Comparison of ENCODE assay signal across 12 cellular contexts in genomic region chr21:30463713-30464112, GRCh38. TPM values are rescaled to one million over a fixed set of nuclear protein-coding genes. Genes with fewer than 3 reads are reported as not detected.
DNase-seq lines count a peak whose midpoint lies in the region; ATAC-seq, FAIRE-seq and TF ChIP-seq lines count a peak whose summit lies in the region.
"Had no signal": no experiment of that assay in that cellular context is flagged by ENCODE, and none has a peak within 500 bp of the region (broad histone marks: within the 10 kb centered on the region; RNA-seq: fewer than 3 reads in every experiment).

No MANE protein-coding gene starts in this region.

- TF ChIP-seq CTCF in 22Rv1 (IDR thresholded peaks at IDR 0.05), result peak; percentile 72
- TF ChIP-seq CTCF in PC-3 (conservative IDR thresholded peaks at IDR 0.05; ENCODE audit: low read depth, low read length), result peak; percentile 79
- peak; percentile 48 for TF ChIP-seq CTCF in epithelial cell of proximal tubule (conservative IDR thresholded peaks at IDR 0.05; ENCODE audit: low read depth, low read length)
- TF ChIP-seq CTCF in CD8-positive, alpha-beta T cell (IDR thresholded peaks at IDR 0.05), result no peak

- H3K9ac ChIP-seq in PC-3 (ENCODE audit: low read length), result no peak overlapping the region
- H3K9ac ChIP-seq: BLaER1 treated with 17β-estradiol and CSF1 and Interleukin-3, amounts not matched to agents 10 nM and 100 nM had no signal

- no peaks in the 10 kb centered on the region for H3K9me3 ChIP-seq in PC-3 (ENCODE audit: low read length)
- H3K9me3 ChIP-seq in CD8-positive, alpha-beta T cell (ENCODE audit: low read length), result no peaks in the 10 kb centered on the region
- H3K9me3 ChIP-seq: BLaER1 treated with 17β-estradiol and CSF1 and Interleukin-3, amounts not matched to agents 10 nM and 100 nM had no signal

- no peak overlapping the region for H3K4me3 ChIP-seq in PC-3 (ENCODE audit: low read length)
- no peak overlapping the region for H3K4me3 ChIP-seq in epithelial cell of proximal tubule (ENCODE audit: low read depth, low read length)
- no peak overlapping the region for H3K4me3 ChIP-seq in CD8-positive, alpha-beta T cell (ENCODE audit: low read depth, low read length)
- H3K4me3 ChIP-seq: BLaER1 treated with 17β-estradiol and CSF1 and Interleukin-3, amounts not matched to agents 10 nM and 100 nM had no signal

- CTCF ChIA-PET in PC-3 (lab: Charles Lee), result no interaction called here
- CTCF ChIA-PET in CD8-positive, alpha-beta T cell (lab: Charles Lee), result no interaction called here

- peaks cover 3% of the 10 kb centered on the region for H3K27me3 Mint-ChIP-seq in T-helper 2 cell treated with Interferon-gamma antibody and Interleukin-4, amounts not matched to agents 5 μg/mL and 100 μg/mL, for 36 hours (ENCODE audit: low read depth)
- H3K27me3 Mint-ChIP-seq in activated T-helper 1 cell treated with anti-CD3 and anti-CD28 coated beads, Interleukin-12 subunit alpha, Interleukin-12 subunit beta, Interleukin-2, Interleukin-4 antibody, amounts not matched to agents 30 ng/mL and 10 ng/mL and 1 ng/mL, durations not matched to agents 14 hours and 24 hours and 36 hours (ENCODE audit: insufficient read depth), result peaks cover 2% of the 10 kb centered on the region
- H3K27me3 Mint-ChIP-seq in CD8-positive, alpha-beta T cell (ENCODE audit: low read depth), result peaks cover 2% of the 10 kb centered on the region

- no peaks in the 10 kb centered on the region for H3K4me1 Mint-ChIP-seq in T-helper 2 cell treated with Interferon-gamma antibody and Interleukin-4, amounts not matched to agents 5 μg/mL and 100 μg/mL, for 36 hours (ENCODE audit: low read depth)
- no peaks in the 10 kb centered on the region for H3K4me1 Mint-ChIP-seq in activated T-helper 1 cell treated with anti-CD3 and anti-CD28 coated beads, Interleukin-12 subunit alpha, Interleukin-12 subunit beta, Interleukin-2, Interleukin-4 antibody, amounts not matched to agents 30 ng/mL and 10 ng/mL and 1 ng/mL, durations not matched to agents 14 hours and 24 hours and 36 hours (ENCODE audit: low read depth)
- H3K4me1 Mint-ChIP-seq in CD8-positive, alpha-beta T cell (ENCODE audit: low read depth), result no peaks in the 10 kb centered on the region
- H3K4me1 Mint-ChIP-seq: activated naive CD8-positive, alpha-beta T cell treated with anti-CD3 and anti-CD28 coated beads, Interleukin-2, amount 50 U/mL, for 24 hours had no signal

- H3K4me2 ChIP-seq in PC-3 (ENCODE audit: low read length), result no peak overlapping the region
- H3K4me2 ChIP-seq: BLaER1 treated with 17β-estradiol and CSF1 and Interleukin-3, amounts not matched to agents 10 nM and 100 nM had no signal

- H3K36me3 ChIP-seq in PC-3 (ENCODE audit: low read depth, low read length), result no peaks in the 10 kb centered on the region
- H3K36me3 ChIP-seq in CD8-positive, alpha-beta T cell (ENCODE audit: insufficient read depth, low read length), result no peaks in the 10 kb centered on the region
- H3K36me3 ChIP-seq: BLaER1 treated with 17β-estradiol and CSF1 and Interleukin-3, amounts not matched to agents 10 nM and 100 nM had no signal

- H3K79me2 ChIP-seq in PC-3 (ENCODE audit: low read length), result no peaks in the 10 kb centered on the region

- intact Hi-C loops in PC-3 (cut with micrococcal nuclease), result no loop called here
- intact Hi-C loops in activated T-helper 1 cell treated with anti-CD3 and anti-CD28 coated beads, Interleukin-12 subunit alpha, Interleukin-12 subunit beta, Interleukin-2, Interleukin-4 antibody, amounts not matched to agents 30 ng/mL and 10 ng/mL and 1 ng/mL, durations not matched to agents 14 hours and 24 hours and 36 hours (cut with micrococcal nuclease), result no loop called here
- intact Hi-C loops in CD8-positive, alpha-beta T cell (cut with DNase I, micrococcal nuclease), result no loop called here

- no peak overlapping the region for H3K27ac Mint-ChIP-seq in T-helper 2 cell treated with Interferon-gamma antibody and Interleukin-4, amounts not matched to agents 5 μg/mL and 100 μg/mL, for 36 hours
- no peak overlapping the region for H3K27ac Mint-ChIP-seq in activated T-helper 1 cell treated with anti-CD3 and anti-CD28 coated beads, Interleukin-12 subunit alpha, Interleukin-12 subunit beta, Interleukin-2, Interleukin-4 antibody, amounts not matched to agents 30 ng/mL and 10 ng/mL and 1 ng/mL, durations not matched to agents 14 hours and 24 hours and 36 hours
- no peak overlapping the region for H3K27ac Mint-ChIP-seq in CD8-positive, alpha-beta T cell
- H3K27ac Mint-ChIP-seq: activated naive CD8-positive, alpha-beta T cell treated with anti-CD3 and anti-CD28 coated beads, Interleukin-2, amount 50 U/mL, for 24 hours had no signal

- FAIRE-seq in H54 (lab: Jason Lieb, UNC), result peak; percentile 77

- POLR2A ChIA-PET in PC-3 (lab: Charles Lee; ENCODE audit: unreplicated experiment), result no interaction called here
- POLR2A ChIA-PET in CD8-positive, alpha-beta T cell (lab: Charles Lee), result no interaction called here

- no peaks in the 10 kb centered on the region for H4K20me1 ChIP-seq in PC-3 (ENCODE audit: low read length)
- H4K20me1 ChIP-seq: BLaER1 treated with 17β-estradiol and CSF1 and Interleukin-3, amounts not matched to agents 10 nM and 100 nM had no signal

- H3K4me3 Mint-ChIP-seq in T-helper 2 cell treated with Interferon-gamma antibody and Interleukin-4, amounts not matched to agents 5 μg/mL and 100 μg/mL, for 36 hours, result no peak overlapping the region
- H3K4me3 Mint-ChIP-seq in activated T-helper 1 cell treated with anti-CD3 and anti-CD28 coated beads, Interleukin-12 subunit alpha, Interleukin-12 subunit beta, Interleukin-2, Interleukin-4 antibody, amounts not matched to agents 30 ng/mL and 10 ng/mL and 1 ng/mL, durations not matched to agents 14 hours and 24 hours and 36 hours, result no peak overlapping the region
- no peak overlapping the region for H3K4me3 Mint-ChIP-seq in CD8-positive, alpha-beta T cell
- H3K4me3 Mint-ChIP-seq: activated naive CD8-positive, alpha-beta T cell treated with anti-CD3 and anti-CD28 coated beads, Interleukin-2, amount 50 U/mL, for 24 hours had no signal

- TF ChIP-seq POLR2A in H54 (IDR thresholded peaks at IDR 0.05; ENCODE audit: low read depth, low read length), result no peak

- H3K27ac ChIP-seq in 22Rv1, result no peak overlapping the region
- no peak overlapping the region for H3K27ac ChIP-seq in PC-3 (ENCODE audit: low read length)
- H3K27ac ChIP-seq in CD8-positive, alpha-beta T cell (ENCODE audit: low read depth, low read length), result no peak overlapping the region
- H3K27ac ChIP-seq: BLaER1 treated with 17β-estradiol and CSF1 and Interleukin-3, amounts not matched to agents 10 nM and 100 nM had no signal

- peak; percentile 35; the same call in 1 of the 2 replicates for ATAC-seq in PC-3
- ATAC-seq in CD8-positive, alpha-beta T cell, result no peak
- ATAC-seq: activated naive CD8-positive, alpha-beta T cell treated with anti-CD3 and anti-CD28 coated beads, Interleukin-2, amount 50 U/mL, for 24 hours had no signal

- DNase-seq in H54 (ENCODE audit: insufficient read length, low spot score), result no peak
- peak; percentile 53 for DNase-seq in PC-3
- no peak for DNase-seq in epithelial cell of proximal tubule (ENCODE audit: low read depth)
- no peak for DNase-seq in T-helper 9 cell
- DNase-seq in T-helper 2 cell treated with Interferon-gamma antibody and Interleukin-4, amounts not matched to agents 5 μg/mL and 100 μg/mL, for 36 hours (ENCODE audit: low spot score), result no peak
- no peak for DNase-seq in activated T-helper 1 cell treated with anti-CD3 and anti-CD28 coated beads, Interleukin-12 subunit alpha, Interleukin-12 subunit beta, Interleukin-2, Interleukin-4 antibody, amounts not matched to agents 30 ng/mL and 10 ng/mL and 1 ng/mL, durations not matched to agents 14 hours and 24 hours and 36 hours (ENCODE audit: low spot score)
- no peak for DNase-seq in CD8-positive, alpha-beta T cell
- DNase-seq: activated naive CD8-positive, alpha-beta T cell treated with anti-CD3 and anti-CD28 coated beads, Interleukin-2, amount 50 U/mL, for 24 hours; stimulated activated CD4-positive, alpha-beta T cell treated with anti-CD3 and anti-CD28 coated beads, Interleukin-2, amount 100 ng/mL, for 24 hours had no signal

- no peaks in the 10 kb centered on the region for H3K4me1 ChIP-seq in PC-3 (ENCODE audit: insufficient read depth, low read length)
- H3K4me1 ChIP-seq in CD8-positive, alpha-beta T cell (ENCODE audit: insufficient read depth, low read length), result no peaks in the 10 kb centered on the region
- H3K4me1 ChIP-seq: BLaER1 treated with 17β-estradiol and CSF1 and Interleukin-3, amounts not matched to agents 10 nM and 100 nM had no signal

- no TSS peak for BruUV-seq in PC-3 (replicated peaks; lab: Mats Ljungman, UMichigan)

- no peaks in the 10 kb centered on the region for H3F3A ChIP-seq in PC-3 (ENCODE audit: low read length, unreplicated experiment)

- no peaks in the 10 kb centered on the region for H3K9me3 Mint-ChIP-seq in T-helper 2 cell treated with Interferon-gamma antibody and Interleukin-4, amounts not matched to agents 5 μg/mL and 100 μg/mL, for 36 hours
- no peaks in the 10 kb centered on the region for H3K9me3 Mint-ChIP-seq in activated T-helper 1 cell treated with anti-CD3 and anti-CD28 coated beads, Interleukin-12 subunit alpha, Interleukin-12 subunit beta, Interleukin-2, Interleukin-4 antibody, amounts not matched to agents 30 ng/mL and 10 ng/mL and 1 ng/mL, durations not matched to agents 14 hours and 24 hours and 36 hours
- no peaks in the 10 kb centered on the region for H3K9me3 Mint-ChIP-seq in CD8-positive, alpha-beta T cell

- no peak overlapping the region for H2AFZ ChIP-seq in PC-3 (ENCODE audit: low read length)

- H3K9me2 ChIP-seq in PC-3 (replicated peaks; ENCODE audit: low read length), result no peaks in the 10 kb centered on the region

- no peaks in the 10 kb centered on the region for H3K36me3 Mint-ChIP-seq in T-helper 2 cell treated with Interferon-gamma antibody and Interleukin-4, amounts not matched to agents 5 μg/mL and 100 μg/mL, for 36 hours (ENCODE audit: low read depth)
- H3K36me3 Mint-ChIP-seq in activated T-helper 1 cell treated with anti-CD3 and anti-CD28 coated beads, Interleukin-12 subunit alpha, Interleukin-12 subunit beta, Interleukin-2, Interleukin-4 antibody, amounts not matched to agents 30 ng/mL and 10 ng/mL and 1 ng/mL, durations not matched to agents 14 hours and 24 hours and 36 hours (ENCODE audit: low read depth), result no peaks in the 10 kb centered on the region
- no peaks in the 10 kb centered on the region for H3K36me3 Mint-ChIP-seq in CD8-positive, alpha-beta T cell

- no peaks in the 10 kb centered on the region for H3K27me3 ChIP-seq in PC-3 (ENCODE audit: low read length)
- no peaks in the 10 kb centered on the region for H3K27me3 ChIP-seq in CD8-positive, alpha-beta T cell (ENCODE audit: insufficient read depth, low read length)
- H3K27me3 ChIP-seq: BLaER1 treated with 17β-estradiol and CSF1 and Interleukin-3, amounts not matched to agents 10 nM and 100 nM had no signal

RNA-seq across cellular contexts. Expression of gene KRTAP19-1, which starts 16.5 kb away (rescaled TPM):
- not detected in 2 replicates for total RNA-seq in PC-3 (2014; rRNA removed)
- total RNA-seq in epithelial cell of proximal tubule, result not detected in 2 replicates
- not detected in 2 replicates for total RNA-seq in activated T-helper 1 cell treated with anti-CD3 and anti-CD28 coated beads, Interleukin-12 subunit alpha, Interleukin-12 subunit beta, Interleukin-2, Interleukin-4 antibody, amounts not matched to agents 30 ng/mL and 10 ng/mL and 1 ng/mL, durations not matched to agents 14 hours and 24 hours and 36 hours
- total RNA-seq in CD8-positive, alpha-beta T cell, result not detected
- total RNA-seq: urinary bladder had no signal

RNA-seq across cellular contexts. Expression of gene KRTAP19-2, which starts 23.5 kb away (rescaled TPM):
- total RNA-seq in PC-3 (2014; rRNA removed) (not detected in 2 replicates), epithelial cell of proximal tubule (not detected in 2 replicates)
- not detected in 2 replicates for total RNA-seq in activated T-helper 1 cell treated with anti-CD3 and anti-CD28 coated beads, Interleukin-12 subunit alpha, Interleukin-12 subunit beta, Interleukin-2, Interleukin-4 antibody, amounts not matched to agents 30 ng/mL and 10 ng/mL and 1 ng/mL, durations not matched to agents 14 hours and 24 hours and 36 hours
- total RNA-seq in CD8-positive, alpha-beta T cell, result not detected
- total RNA-seq: urinary bladder had no signal

RNA-seq across cellular contexts. Expression of gene KRTAP15-1, which starts 23.6 kb away (rescaled TPM):
- not detected in 2 replicates for total RNA-seq in PC-3 (2014; rRNA removed)
- not detected in 2 replicates for total RNA-seq in epithelial cell of proximal tubule
- not detected in 2 replicates for total RNA-seq in activated T-helper 1 cell treated with anti-CD3 and anti-CD28 coated beads, Interleukin-12 subunit alpha, Interleukin-12 subunit beta, Interleukin-2, Interleukin-4 antibody, amounts not matched to agents 30 ng/mL and 10 ng/mL and 1 ng/mL, durations not matched to agents 14 hours and 24 hours and 36 hours
- not detected for total RNA-seq in CD8-positive, alpha-beta T cell
- total RNA-seq: urinary bladder had no signal

RNA-seq across cellular contexts. Expression of gene KRTAP19-3, which starts 28.1 kb away (rescaled TPM):
- total RNA-seq in PC-3 (2014; rRNA removed), result not detected in 2 replicates
- not detected in 2 replicates for total RNA-seq in epithelial cell of proximal tubule
- total RNA-seq in activated T-helper 1 cell treated with anti-CD3 and anti-CD28 coated beads, Interleukin-12 subunit alpha, Interleukin-12 subunit beta, Interleukin-2, Interleukin-4 antibody, amounts not matched to agents 30 ng/mL and 10 ng/mL and 1 ng/mL, durations not matched to agents 14 hours and 24 hours and 36 hours, result not detected in 2 replicates
- not detected for total RNA-seq in CD8-positive, alpha-beta T cell
- total RNA-seq: urinary bladder had no signal

RNA-seq across cellular contexts. Expression of gene KRTAP19-4, which starts 33.3 kb away (rescaled TPM):
- total RNA-seq in PC-3 (2014; rRNA removed), result not detected in 2 replicates
- not detected in 2 replicates for total RNA-seq in epithelial cell of proximal tubule
- total RNA-seq in activated T-helper 1 cell treated with anti-CD3 and anti-CD28 coated beads, Interleukin-12 subunit alpha, Interleukin-12 subunit beta, Interleukin-2, Interleukin-4 antibody, amounts not matched to agents 30 ng/mL and 10 ng/mL and 1 ng/mL, durations not matched to agents 14 hours and 24 hours and 36 hours, result not detected in 2 replicates
- not detected for total RNA-seq in CD8-positive, alpha-beta T cell
- total RNA-seq: urinary bladder had no signal
